In the genomic region with DNA sequence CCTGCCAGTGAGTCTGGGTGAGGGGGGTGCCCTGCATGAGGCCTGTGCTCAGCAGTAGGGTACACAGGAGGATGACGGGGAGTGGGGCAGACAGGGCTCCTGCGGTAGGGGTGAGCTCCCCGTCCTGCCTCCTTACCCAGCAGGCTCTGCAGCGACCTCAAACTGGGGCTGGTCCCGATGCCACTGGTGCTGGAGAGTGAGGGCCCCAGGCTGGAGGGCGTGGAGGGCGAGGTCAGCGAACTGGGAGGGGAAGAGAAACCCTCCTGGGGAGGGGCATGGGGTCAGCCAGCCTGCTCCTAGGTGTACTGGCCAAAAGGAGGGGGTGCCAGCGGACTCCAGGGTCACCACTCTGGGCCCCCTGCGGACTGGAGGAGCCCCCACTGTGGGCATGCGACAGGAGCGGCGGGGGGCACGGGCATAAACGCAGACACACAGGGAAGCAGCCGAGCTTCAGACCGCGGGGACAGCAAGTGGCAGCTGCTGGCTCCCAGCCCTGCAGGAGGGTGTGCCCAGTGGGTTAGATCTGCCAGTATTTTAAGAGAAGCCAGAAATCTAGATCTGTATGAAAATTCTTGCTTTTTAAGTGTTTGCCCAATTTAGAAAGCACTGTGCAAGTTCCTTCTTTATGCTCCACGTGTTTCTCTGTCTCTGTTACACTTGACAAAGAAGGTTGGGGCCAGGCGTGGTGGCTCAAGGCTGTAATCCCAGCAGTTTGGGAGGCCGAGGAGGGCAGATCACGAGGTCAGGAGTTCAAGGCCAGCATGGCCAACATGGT, we compare ENCODE assay signal across 29 cellular contexts. TPM values are rescaled to one million over a fixed set of nuclear protein-coding genes. Genes with fewer than 3 reads are reported as not detected.
DNase-seq lines count a peak whose midpoint lies in the region; FAIRE-seq and TF ChIP-seq lines count a peak whose summit lies in the region.
"Had no signal": no experiment of that assay in that cellular context is flagged by ENCODE, and none has a peak within 500 bp of the region (broad histone marks: within the 10 kb centered on the region; RNA-seq: fewer than 3 reads in every experiment).

No MANE protein-coding gene starts in this region.

- peak overlapping the region in 2 of 7 donors; percentile 30 to 37 for H3K27ac Mint-ChIP-seq in CD14-positive monocyte
- H3K27ac Mint-ChIP-seq in astrocyte (ENCODE audit: unreplicated experiment) = peak overlapping the region; percentile 41
- no peak overlapping the region for H3K27ac Mint-ChIP-seq in activated CD4-positive, alpha-beta T cell treated with anti-CD3 and anti-CD28 coated beads, Interleukin-2, amount 10 ng/mL, durations not matched to agents 24 days and 14 days
- H3K27ac Mint-ChIP-seq: activated CD8-positive, alpha-beta T cell treated with anti-CD3 and anti-CD28 coated beads for 36 hours; activated T-helper 2 cell treated with anti-CD3 and anti-CD28 coated beads, Interferon-gamma antibody, Interleukin-2, Interleukin-4, amounts not matched to agents 10 μg/mL and 5 μg/mL and 100 μg/mL, durations not matched to agents 14 hours and 24 hours and 36 hours; H9; progenitor cell of endocrine pancreas had no signal

- H2AFZ ChIP-seq in astrocyte (ENCODE audit: low read depth, low read length) = no peak overlapping the region

- WGBS in adrenal gland, 4 donors = 73 to 84% (median 78%) methylated on average over 12 to 22 of the region's 22 CpGs

- H3K27me3 Mint-ChIP-seq in CD14-positive monocyte (ENCODE audit: low read depth in 3 of 3) (peaks cover 1 to 3% (median 2%) of the 10 kb centered on the region in 3 donors), astrocyte (ENCODE audit: low read depth, unreplicated experiment) (no peaks in the 10 kb centered on the region)
- no peaks in the 10 kb centered on the region for H3K27me3 Mint-ChIP-seq in activated CD4-positive, alpha-beta T cell treated with anti-CD3 and anti-CD28 coated beads, Interleukin-2, amount 10 ng/mL, durations not matched to agents 24 days and 14 days
- H3K27me3 Mint-ChIP-seq: activated CD8-positive, alpha-beta T cell treated with anti-CD3 and anti-CD28 coated beads for 36 hours; progenitor cell of endocrine pancreas had no signal

- H3K79me2 ChIP-seq in astrocyte (ENCODE audit: insufficient read depth, low read length) = no peaks in the 10 kb centered on the region

- no peaks in the 10 kb centered on the region for H3K36me3 ChIP-seq in astrocyte (ENCODE audit: insufficient read depth, low read length)
- peaks cover 0 to 9% of the 10 kb centered on the region in 2 donors for H3K36me3 ChIP-seq in adrenal gland (replicated peaks in 1 of 2)

- H3K9ac ChIP-seq in astrocyte (ENCODE audit: low read length) = no peak overlapping the region

- intact Hi-C loops in CD14-positive monocyte (cut with micrococcal nuclease) (no loop called here), adrenal gland (cut with DNase I) (no loop called here)
- intact Hi-C loops in activated CD4-positive, alpha-beta T cell treated with anti-CD3 and anti-CD28 coated beads, Interleukin-2, amount 10 ng/mL, durations not matched to agents 24 days and 14 days (cut with micrococcal nuclease) = no loop called here

- H3K9me3 ChIP-seq in astrocyte (ENCODE audit: insufficient read depth, low read depth, low read length) (no peaks in the 10 kb centered on the region), adrenal gland (replicated peaks in 1 of 3) (no peaks in the 10 kb centered on the region)
- H3K9me3 ChIP-seq: left ventricle myocardium inferior had no signal

- DNase-seq in CD14-positive monocyte (ENCODE audit: low spot score) (peak; percentile 44), MV-4-11 (lab: John Stamatoyannopoulos, UW) (peak; percentile 85), astrocyte (ENCODE audit: low read depth) (no peak), middle frontal gyrus (ENCODE audit: extremely low spot score, low spot score) (peak; percentile 43), adrenal gland (no peak), KG1 (lab: John Stamatoyannopoulos, UW) (no peak), GM13976 (ENCODE audit: low spot score) (no peak)
- no peak for DNase-seq in activated CD4-positive, alpha-beta T cell treated with anti-CD3 and anti-CD28 coated beads, Interleukin-2, amount 10 ng/mL, durations not matched to agents 24 days and 14 days
- DNase-seq: ACHN; activated CD4-positive, alpha-beta T cell treated with anti-CD3 and anti-CD28 coated beads for 1 hour; activated CD8-positive, alpha-beta memory T cell treated with anti-CD3 and anti-CD28 coated beads, Interleukin-2, amount 50 U/mL, for 48 hours; activated CD8-positive, alpha-beta T cell treated with anti-CD3 and anti-CD28 coated beads for 36 hours; activated naive CD4-positive, alpha-beta T cell treated with anti-CD3 and anti-CD28 coated beads, Interleukin-2, amount 50 U/mL, for 16 hours; effector CD8-positive, alpha-beta T cell; H9; head of caudate nucleus; islet precursor cell; left ventricle myocardium inferior; NCI-H1694; NCI-H82; stimulated activated CD4-positive, alpha-beta T cell treated with anti-CD3 and anti-CD28 coated beads, Interleukin-12 subunit alpha, Interleukin-12 subunit beta, amount 100 ng/mL, for 4 hours; stimulated activated CD4-positive, alpha-beta T cell treated with anti-CD3 and anti-CD28 coated beads, Interleukin-4, amount 100 ng/mL, for 1 hour; trophoblast cell had no signal

- no peaks in the 10 kb centered on the region for H3K9me3 Mint-ChIP-seq in CD14-positive monocyte
- no peaks in the 10 kb centered on the region for H3K9me3 Mint-ChIP-seq in astrocyte (ENCODE audit: unreplicated experiment)
- no peaks in the 10 kb centered on the region for H3K9me3 Mint-ChIP-seq in activated CD4-positive, alpha-beta T cell treated with anti-CD3 and anti-CD28 coated beads, Interleukin-2, amount 10 ng/mL, durations not matched to agents 24 days and 14 days
- H3K9me3 Mint-ChIP-seq: activated CD8-positive, alpha-beta T cell treated with anti-CD3 and anti-CD28 coated beads for 36 hours; activated T-helper 2 cell treated with anti-CD3 and anti-CD28 coated beads, Interferon-gamma antibody, Interleukin-2, Interleukin-4, amounts not matched to agents 10 μg/mL and 5 μg/mL and 100 μg/mL, durations not matched to agents 14 hours and 24 hours and 36 hours; H9 had no signal

- H3K4me3 ChIP-seq in astrocyte (ENCODE audit: insufficient read depth, low read depth, low read length) (no peak overlapping the region), adrenal gland (no peak overlapping the region)
- H3K4me3 ChIP-seq: left ventricle myocardium inferior had no signal

- H3K4me1 Mint-ChIP-seq in CD14-positive monocyte (no peaks in the 10 kb centered on the region), astrocyte (ENCODE audit: low read depth, unreplicated experiment) (peaks cover 6% of the 10 kb centered on the region)
- H3K4me1 Mint-ChIP-seq in activated CD4-positive, alpha-beta T cell treated with anti-CD3 and anti-CD28 coated beads, Interleukin-2, amount 10 ng/mL, durations not matched to agents 24 days and 14 days = no peaks in the 10 kb centered on the region

- no peak for FAIRE-seq in astrocyte (lab: Jason Lieb, UNC)
- FAIRE-seq: bronchial epithelial cell had no signal

- no peak for TF ChIP-seq POLR2A in adrenal gland (IDR thresholded peaks at IDR 0.05)

- H3K27me3 ChIP-seq in astrocyte (ENCODE audit: insufficient read depth, low read length) (no peaks in the 10 kb centered on the region), adrenal gland (no peaks in the 10 kb centered on the region)

- H3K36me3 Mint-ChIP-seq in CD14-positive monocyte (peaks cover 70 to 98% of the 10 kb centered on the region in 2 donors), astrocyte (ENCODE audit: low read depth, unreplicated experiment) (peaks cover 4% of the 10 kb centered on the region)
- peaks cover 31% of the 10 kb centered on the region for H3K36me3 Mint-ChIP-seq in activated CD4-positive, alpha-beta T cell treated with anti-CD3 and anti-CD28 coated beads, Interleukin-2, amount 10 ng/mL, durations not matched to agents 24 days and 14 days (ENCODE audit: low read depth)

- H3K4me2 ChIP-seq in astrocyte (ENCODE audit: low read length) = no peak overlapping the region

- in situ Hi-C loops in GM13976 (cut with MboI; ENCODE audit: low sequenced_read_pairs, unreplicated experiment) = no loop called here

- H3K27ac ChIP-seq in astrocyte (ENCODE audit: low read depth, low read length) (no peak overlapping the region), adrenal gland (no peak overlapping the region)
- H3K27ac ChIP-seq: epithelial cell of prostate, HL-60, left ventricle myocardium inferior had no signal

- no peaks in the 10 kb centered on the region for H4K20me1 ChIP-seq in astrocyte (ENCODE audit: insufficient read depth, low read length)

- H3K4me1 ChIP-seq in astrocyte (ENCODE audit: insufficient read depth, low read length) (no peaks in the 10 kb centered on the region), adrenal gland (replicated peaks in 1 of 2) (no peaks in the 10 kb centered on the region)

- TF ChIP-seq CTCF in CD14-positive monocyte (IDR thresholded peaks at IDR 0.05) (no peak), astrocyte (IDR thresholded peaks at IDR 0.05; ENCODE audit: insufficient read depth, low read depth, low read length) (no peak), adrenal gland (IDR thresholded peaks at IDR 0.05) (no peak), GM13976 (IDR thresholded peaks at IDR 0.05; ENCODE audit: borderline replicate concordance, control extremely low read depth, extremely low read depth, insufficient read depth, missing control alignments) (no peak)

- H3K4me3 Mint-ChIP-seq in CD14-positive monocyte (no peak overlapping the region), astrocyte (ENCODE audit: unreplicated experiment) (no peak overlapping the region)
- H3K4me3 Mint-ChIP-seq in activated CD4-positive, alpha-beta T cell treated with anti-CD3 and anti-CD28 coated beads, Interleukin-2, amount 10 ng/mL, durations not matched to agents 24 days and 14 days = no peak overlapping the region
- H3K4me3 Mint-ChIP-seq: activated CD8-positive, alpha-beta T cell treated with anti-CD3 and anti-CD28 coated beads for 36 hours; H9 had no signal

RNA-seq across cellular contexts. Expression of gene VASN, which starts 9.0 kb away (rescaled TPM):
- polyA plus RNA-seq in CD14-positive monocyte = not detected
- total RNA-seq in astrocyte = 32.0 and 38.7 TPM in 2 replicates
- 10 to 100 TPM; 16.1 to 44.7 (median 27.4) TPM for total RNA-seq in adrenal gland
- polyA plus RNA-seq in adrenal gland = 10 to 100 TPM in 2 of 3 donors, under 1 TPM in 1; 0.77 to 23.9 (median 15.5) TPM
- total RNA-seq in activated CD4-positive, alpha-beta T cell treated with anti-CD3 and anti-CD28 coated beads, Interleukin-2, amount 10 ng/mL, durations not matched to agents 24 days and 14 days = 0.16 TPM in 1 of 2 replicates, not detected in the other
- total RNA-seq: activated CD8-positive, alpha-beta T cell treated with anti-CD3 and anti-CD28 coated beads for 36 hours; activated T-helper 2 cell treated with anti-CD3 and anti-CD28 coated beads, Interferon-gamma antibody, Interleukin-2, Interleukin-4, amounts not matched to agents 10 μg/mL and 5 μg/mL and 100 μg/mL, durations not matched to agents 14 hours and 24 hours and 36 hours; T-helper 1 cell treated with Interleukin-12 subunit alpha and Interleukin-12 subunit beta and Interleukin-4 antibody, amounts not matched to agents 30 ng/mL and 1 ng/mL, for 36 hours had no signal

RNA-seq across cellular contexts. Expression of gene PAM16, which starts 11.5 kb away (rescaled TPM):
- polyA plus RNA-seq in CD14-positive monocyte (10 to 100 TPM; 34.3 to 37.6 TPM), adrenal gland (100 to 1,000 TPM in 2 of 3 donors, 10 to 100 TPM in 1; 25.0 to 310 (median 285) TPM)
- total RNA-seq in astrocyte (50.7 and 51.9 TPM in 2 replicates), adrenal gland (10 to 100 TPM; 35.5 to 68.8 (median 54.0) TPM)
- 93.5 and 104 TPM in 2 replicates for total RNA-seq in activated CD4-positive, alpha-beta T cell treated with anti-CD3 and anti-CD28 coated beads, Interleukin-2, amount 10 ng/mL, durations not matched to agents 24 days and 14 days

RNA-seq across cellular contexts. Expression of gene GLIS2, which starts 46.8 kb away (rescaled TPM):
- polyA plus RNA-seq in CD14-positive monocyte (not detected), adrenal gland (10 to 100 TPM in 2 of 3 donors, 1 to 10 TPM in 1; 2.0 to 16.7 (median 13.4) TPM)
- total RNA-seq in astrocyte (16.5 and 18.9 TPM in 2 replicates), adrenal gland (10 to 100 TPM; 11.9 to 36.2 (median 18.6) TPM)
- total RNA-seq in activated CD4-positive, alpha-beta T cell treated with anti-CD3 and anti-CD28 coated beads, Interleukin-2, amount 10 ng/mL, durations not matched to agents 24 days and 14 days = 1.0 and 1.4 TPM in 2 replicates

RNA-seq across cellular contexts. Expression of gene CORO7, which starts 53.7 kb away (rescaled TPM):
- 10 to 100 TPM; 44.7 to 68.4 TPM for polyA plus RNA-seq in CD14-positive monocyte
- 25.0 and 26.4 TPM in 2 replicates for total RNA-seq in astrocyte
- total RNA-seq in adrenal gland = 10 to 100 TPM; 23.0 to 56.5 (median 35.8) TPM
- polyA plus RNA-seq in adrenal gland = 10 to 100 TPM in 2 of 3 donors, 1 to 10 TPM in 1; 4.3 to 61.0 (median 27.9) TPM
- 86.3 and 93.3 TPM in 2 replicates for total RNA-seq in activated CD4-positive, alpha-beta T cell treated with anti-CD3 and anti-CD28 coated beads, Interleukin-2, amount 10 ng/mL, durations not matched to agents 24 days and 14 days

Comparison
In these comparisons a context has a peak if more than half of its experiments do, and no peak if none do; other contexts are left out.
1. DNase-seq: peak in CD14-positive monocyte (single experiment), MV-4-11 (single experiment) and middle frontal gyrus (single experiment); none in astrocyte (single experiment), adrenal gland (0 of 7), activated CD4-positive, alpha-beta T cell treated with anti-CD3 and anti-CD28 coated beads, Interleukin-2, amount 10 ng/mL, durations not matched to agents 24 days and 14 days (single experiment), KG1 (single experiment) and GM13976 (single experiment).
2. RNA of gene VASN, which starts 9.0 kb away (total RNA-seq): 16.1 to 44.7 TPM in adrenal gland and 32.0 to 38.7 TPM in astrocyte; 0.16 TPM in activated CD4-positive, alpha-beta T cell treated with anti-CD3 and anti-CD28 coated beads, Interleukin-2, amount 10 ng/mL, durations not matched to agents 24 days and 14 days; every median in the first group is over 10 times any median in the second.